Comparison of ENCODE assay signal across 14 cellular contexts in the genomic region with DNA sequence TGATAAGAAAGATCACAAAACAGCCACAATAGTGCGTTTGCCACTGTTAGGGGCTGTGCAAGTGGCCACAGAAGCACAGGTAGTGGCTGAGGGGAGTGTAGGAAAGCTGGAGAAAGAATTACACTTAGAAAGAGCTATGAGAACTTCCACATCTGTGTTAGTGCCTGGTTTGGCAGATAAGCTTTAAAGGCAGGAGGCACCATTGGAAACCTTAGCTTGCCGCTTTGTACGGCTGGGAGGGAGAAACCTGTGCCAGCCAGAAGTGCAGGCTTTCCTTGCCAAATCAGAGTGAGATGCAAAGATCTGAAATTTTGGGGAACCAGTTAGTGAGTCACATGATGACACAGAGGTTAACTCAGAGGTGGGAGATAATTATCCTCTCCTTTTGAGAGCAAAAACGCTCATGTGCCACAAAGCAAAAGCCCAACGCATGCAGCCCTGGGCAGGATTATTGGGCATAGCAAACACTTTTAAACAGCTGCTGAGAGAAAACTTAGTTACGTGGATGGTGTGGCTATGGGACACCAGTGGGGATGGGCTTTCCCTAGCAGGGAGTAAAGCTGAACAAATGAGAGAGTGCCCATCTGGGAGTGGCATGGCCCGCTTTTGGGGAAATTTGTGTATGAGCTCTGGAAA.
DNase-seq lines count a peak whose midpoint lies in the region; ATAC-seq and TF ChIP-seq lines count a peak whose summit lies in the region.
"Had no signal": no experiment of that assay in that cellular context is flagged by ENCODE, and none has a peak within 500 bp of the region (broad histone marks: within the 10 kb centered on the region; RNA-seq: fewer than 3 reads in every experiment).

No MANE protein-coding gene starts in this region.

- peaks cover 7 to 14% (median 11%) of the 10 kb centered on the region in 5 donors for H3K27me3 Mint-ChIP-seq in naive thymus-derived CD4-positive, alpha-beta T cell

- H3K27me3 ChIP-seq in body of pancreas (no peaks in the 10 kb centered on the region), transverse colon (no peaks in the 10 kb centered on the region), mesenchymal stem cell (ENCODE audit: control insufficient read depth in 1 of 2, insufficient read depth in 1 of 2, low read length in 2 of 2) (no peaks in the 10 kb centered on the region), GM23248 (replicated peaks; ENCODE audit: insufficient read depth) (no peaks in the 10 kb centered on the region)
- H3K27me3 ChIP-seq in naive thymus-derived CD4-positive, alpha-beta T cell (ENCODE audit: control insufficient read depth in 2 of 2, insufficient read depth in 2 of 2, low read length in 2 of 2), result no peaks in the 10 kb centered on the region
- H3K27me3 ChIP-seq: BE2C had no signal

- H3K27ac ChIP-seq in body of pancreas (no peak overlapping the region), transverse colon (no peak overlapping the region), mesenchymal stem cell (ENCODE audit: low read length, poor library complexity, severe bottlenecking) (no peak overlapping the region), GM23248 (no peak overlapping the region)
- H3K27ac ChIP-seq in naive thymus-derived CD4-positive, alpha-beta T cell (ENCODE audit: low read depth, low read length), result no peak overlapping the region
- H3K27ac ChIP-seq: A549 had no signal

- peaks cover 0 to 2% (median 0%) of the 10 kb centered on the region in 7 donors for H3K4me1 Mint-ChIP-seq in naive thymus-derived CD4-positive, alpha-beta T cell
- H3K4me1 Mint-ChIP-seq: CD8-positive, alpha-beta memory T cell; GM23338; H9 had no signal

- no peak overlapping the region for H3K27ac Mint-ChIP-seq in naive thymus-derived CD4-positive, alpha-beta T cell
- H3K27ac Mint-ChIP-seq: CD8-positive, alpha-beta memory T cell; GM23338; H9 had no signal

- H3K36me3 ChIP-seq in body of pancreas (replicated peaks in 1 of 2; ENCODE audit: insufficient read depth in 1 of 2, low read depth in 2 of 2) (no peaks in the 10 kb centered on the region), transverse colon (no peaks in the 10 kb centered on the region), mesenchymal stem cell (ENCODE audit: control insufficient read depth in 1 of 2, insufficient read depth in 2 of 2, low read depth in 1 of 2, low read length in 2 of 2) (no peaks in the 10 kb centered on the region), GM23248 (ENCODE audit: low read depth) (no peaks in the 10 kb centered on the region)
- H3K36me3 ChIP-seq in naive thymus-derived CD4-positive, alpha-beta T cell (ENCODE audit: control insufficient read depth in 2 of 3, insufficient read depth in 3 of 3, low read length in 3 of 3), result no peaks in the 10 kb centered on the region
- H3K36me3 ChIP-seq: BE2C had no signal

- TF ChIP-seq EP300 in transverse colon (IDR thresholded peaks at IDR 0.05; ENCODE audit: low read depth), result no peak

- CTCF ChIA-PET in naive thymus-derived CD4-positive, alpha-beta T cell (lab: Charles Lee), result no interaction called here

- H3K9me3 ChIP-seq in body of pancreas (no peaks in the 10 kb centered on the region), transverse colon (no peaks in the 10 kb centered on the region), mesenchymal stem cell (ENCODE audit: control insufficient read depth, low read length) (no peaks in the 10 kb centered on the region), GM23248 (ENCODE audit: low read depth) (no peaks in the 10 kb centered on the region)
- H3K9me3 ChIP-seq in naive thymus-derived CD4-positive, alpha-beta T cell (ENCODE audit: control insufficient read depth in 2 of 3, low read length in 3 of 3), result no peaks in the 10 kb centered on the region
- H3K9me3 ChIP-seq: A549, BE2C, Caco-2 had no signal

- no peaks in the 10 kb centered on the region for H3K79me2 ChIP-seq in GM23248 (ENCODE audit: insufficient read depth)

- no peak for TF ChIP-seq POLR2A in body of pancreas (IDR thresholded peaks at IDR 0.05)
- no peak for TF ChIP-seq POLR2A in transverse colon (IDR thresholded peaks at IDR 0.05)

- peak; percentile 56 to 57 for DNase-seq in Kasumi-1 (lab: John Stamatoyannopoulos, UW)
- peak; percentile 14 to 53 (median 35) for DNase-seq in body of pancreas
- no peak for DNase-seq in naive thymus-derived CD4-positive, alpha-beta T cell
- no peak for DNase-seq in transverse colon
- DNase-seq in mesenchymal stem cell, result no peak
- no peak for DNase-seq in GM23248
- DNase-seq: BE2C; Caco-2; CD8-positive, alpha-beta memory T cell; DND-41; GF-D8; H9 had no signal

- H2BK15ac ChIP-seq in mesenchymal stem cell (ENCODE audit: low read depth, poor library complexity, severe bottlenecking), result no peak overlapping the region

- no peak overlapping the region for H3K14ac ChIP-seq in mesenchymal stem cell (ENCODE audit: low read length in 2 of 2)

- no peak overlapping the region for H3K4me3 ChIP-seq in body of pancreas
- H3K4me3 ChIP-seq in naive thymus-derived CD4-positive, alpha-beta T cell (ENCODE audit: low read length), result no peak overlapping the region
- H3K4me3 ChIP-seq in transverse colon, result no peak overlapping the region
- H3K4me3 ChIP-seq in mesenchymal stem cell (ENCODE audit: insufficient read depth in 1 of 2, low read depth in 1 of 2, low read length in 2 of 2), result no peak overlapping the region
- no peak overlapping the region for H3K4me3 ChIP-seq in GM23248
- H3K4me3 ChIP-seq: A549, GM23338 had no signal

- 30 to 37% methylated on average over 7 of the region's 7 CpGs for WGBS in body of pancreas, 2 donors
- 56 to 63% methylated on average over 5 to 7 of the region's 7 CpGs for WGBS in transverse colon (ENCODE audit: low coverage in 1 of 2), 2 donors
- WGBS in mesenchymal stem cell, result 89% methylated on average over 7 of the region's 7 CpGs
- 55% methylated on average over 7 of the region's 7 CpGs for WGBS in GM23248 (ENCODE audit: low coverage in 1 of 2, low lambda C conversion rate in 2 of 2, missing lambda C conversion rate in 2 of 2), 2 experiments

- in situ Hi-C loops in transverse colon (cut with MboI; ENCODE audit: low pct_ligation_motif_present in 1 of 4, low pct_unique_long_range_greater_than_20kb in 1 of 4, low sequenced_read_pairs in 3 of 4), result no loop called here
- in situ Hi-C loops in GM23248 (cut with MboI), result no loop called here

- H3K4me2 ChIP-seq in mesenchymal stem cell (ENCODE audit: low read length, poor library complexity, severe bottlenecking) (no peak overlapping the region), GM23248 (ENCODE audit: unreplicated experiment) (no peak overlapping the region)
- H3K4me2 ChIP-seq: A549, GM23338 had no signal

- H4K20me1 ChIP-seq in GM23248 (ENCODE audit: insufficient read depth), result no peaks in the 10 kb centered on the region

- no peaks in the 10 kb centered on the region for H3F3A ChIP-seq in GM23248 (ENCODE audit: insufficient read depth)

- no peaks in the 10 kb centered on the region for H3K36me3 Mint-ChIP-seq in naive thymus-derived CD4-positive, alpha-beta T cell
- H3K36me3 Mint-ChIP-seq: CD8-positive, alpha-beta memory T cell had no signal

- no peak overlapping the region for H4K8ac ChIP-seq in mesenchymal stem cell (ENCODE audit: low read length)

- H3K9me3 Mint-ChIP-seq in naive thymus-derived CD4-positive, alpha-beta T cell, result peaks cover 0 to 16% (median 0%) of the 10 kb centered on the region in 11 donors
- H3K9me3 Mint-ChIP-seq: CD8-positive, alpha-beta memory T cell; GM23338; H9 had no signal

- intact Hi-C loops in body of pancreas (cut with DNase I) (no loop called here), transverse colon (cut with DNase I; ENCODE audit: low total_unique reads) (no loop called here)
- intact Hi-C loops in naive thymus-derived CD4-positive, alpha-beta T cell (cut with micrococcal nuclease), result no loop called here

- H3K79me1 ChIP-seq in mesenchymal stem cell (replicated peaks; ENCODE audit: low read length, poor library complexity, severe bottlenecking), result no peaks in the 10 kb centered on the region

- no peak overlapping the region for H3K23ac ChIP-seq in mesenchymal stem cell (ENCODE audit: low read length in 2 of 2)

- H3K18ac ChIP-seq in mesenchymal stem cell (ENCODE audit: low read depth in 1 of 2, low read length in 2 of 2), result no peak overlapping the region

- H2AFZ ChIP-seq in mesenchymal stem cell (ENCODE audit: low read depth, low read length) (no peak overlapping the region), GM23248 (no peak overlapping the region)
- H2AFZ ChIP-seq: GM23338 had no signal

- no peak overlapping the region for H4K91ac ChIP-seq in mesenchymal stem cell (ENCODE audit: low read length)

- no peaks in the 10 kb centered on the region for H3K9me2 ChIP-seq in GM23248 (ENCODE audit: insufficient read depth)

- H3K4me3 Mint-ChIP-seq in naive thymus-derived CD4-positive, alpha-beta T cell, result no peak overlapping the region
- H3K4me3 Mint-ChIP-seq: CD8-positive, alpha-beta memory T cell; GM23338; H9 had no signal

- no peak overlapping the region for H2BK120ac ChIP-seq in mesenchymal stem cell (ENCODE audit: low read depth, low read length)

- H3K4ac ChIP-seq in mesenchymal stem cell (ENCODE audit: low read depth in 1 of 2, low read length in 2 of 2), result no peak overlapping the region

- ATAC-seq in body of pancreas, result peak; percentile 75
- ATAC-seq in naive thymus-derived CD4-positive, alpha-beta T cell, result peak; percentile 8
- ATAC-seq: A549, GM23338 had no signal

- no peak overlapping the region for H2BK5ac ChIP-seq in mesenchymal stem cell (ENCODE audit: low read depth, low read length, poor library complexity, severe bottlenecking)

- no peak overlapping the region for H2AK5ac ChIP-seq in mesenchymal stem cell (ENCODE audit: low read length, severe bottlenecking)

- TF ChIP-seq CTCF in body of pancreas (IDR thresholded peaks at IDR 0.05), result no peak
- TF ChIP-seq CTCF in transverse colon (IDR thresholded peaks at IDR 0.05), result no peak

- no peak overlapping the region for H2BK12ac ChIP-seq in mesenchymal stem cell (ENCODE audit: low read length in 2 of 2)

- H3K4me1 ChIP-seq in body of pancreas, result peaks cover 12% of the 10 kb centered on the region
- H3K4me1 ChIP-seq in naive thymus-derived CD4-positive, alpha-beta T cell (ENCODE audit: control insufficient read depth in 2 of 2, insufficient read depth in 2 of 2, low read length in 2 of 2), result no peaks in the 10 kb centered on the region
- H3K4me1 ChIP-seq in transverse colon, result no peaks in the 10 kb centered on the region
- no peaks in the 10 kb centered on the region for H3K4me1 ChIP-seq in mesenchymal stem cell (ENCODE audit: control insufficient read depth, insufficient read depth, low read depth, low read length)
- H3K4me1 ChIP-seq in GM23248 (ENCODE audit: insufficient read depth), result no peaks in the 10 kb centered on the region
- H3K4me1 ChIP-seq: A549, BE2C, Caco-2 had no signal

- POLR2A ChIA-PET in naive thymus-derived CD4-positive, alpha-beta T cell (lab: Charles Lee), result no interaction called here

- H3K9ac ChIP-seq in mesenchymal stem cell (ENCODE audit: low read length) (no peak overlapping the region), GM23248 (no peak overlapping the region)

Comparison
In these comparisons a context has a peak if more than half of its experiments do, and no peak if none do; other contexts are left out.
1. DNase-seq: peak in Kasumi-1 (2 of 2) and body of pancreas (4 of 4); none in naive thymus-derived CD4-positive, alpha-beta T cell (0 of 9), transverse colon (single experiment), mesenchymal stem cell (single experiment) and GM23248 (single experiment).